In the genomic region with DNA sequence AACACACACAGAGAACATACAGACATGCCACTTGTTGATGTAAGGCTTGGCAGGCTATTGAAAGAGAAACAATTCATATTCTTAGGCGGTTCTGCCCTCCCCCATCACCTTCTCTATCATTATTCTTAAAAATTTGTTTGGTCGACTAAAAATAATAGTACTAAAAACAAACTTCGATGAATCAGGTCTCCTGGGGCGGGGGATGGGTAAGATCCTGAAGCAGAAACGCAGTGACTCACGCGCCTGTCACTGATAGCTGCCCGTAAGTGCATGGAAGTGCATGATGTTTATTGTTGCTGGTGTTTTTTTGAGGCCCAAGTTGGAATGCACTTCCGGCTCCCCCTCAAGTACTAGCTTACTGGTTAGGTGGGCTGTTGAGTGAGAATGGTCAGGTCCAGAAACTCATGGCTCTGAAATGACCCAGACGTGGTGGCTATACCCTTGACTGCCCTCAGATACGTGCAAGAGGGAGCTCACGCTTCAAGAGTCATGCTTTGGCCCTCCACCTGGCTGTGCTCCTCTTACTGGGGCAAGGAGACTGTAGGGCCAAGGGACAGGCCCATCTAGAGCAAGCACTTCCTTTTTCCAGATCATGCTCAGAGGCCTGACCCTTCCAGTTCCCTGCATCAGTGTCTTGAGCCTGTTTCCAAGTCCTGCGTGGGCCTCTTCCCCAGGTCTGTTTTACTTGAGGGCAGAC, we compare ENCODE assay signal across 1 cellular context.
TF ChIP-seq lines count a peak whose summit lies in the region.

No MANE protein-coding gene starts in this region.

TF ChIP-seq in HCT116, 20 proteins besides CTCF, POLR2A, EP300 and RAD21 (continued from another document):
- TF ChIP-seq, protein P1, sequence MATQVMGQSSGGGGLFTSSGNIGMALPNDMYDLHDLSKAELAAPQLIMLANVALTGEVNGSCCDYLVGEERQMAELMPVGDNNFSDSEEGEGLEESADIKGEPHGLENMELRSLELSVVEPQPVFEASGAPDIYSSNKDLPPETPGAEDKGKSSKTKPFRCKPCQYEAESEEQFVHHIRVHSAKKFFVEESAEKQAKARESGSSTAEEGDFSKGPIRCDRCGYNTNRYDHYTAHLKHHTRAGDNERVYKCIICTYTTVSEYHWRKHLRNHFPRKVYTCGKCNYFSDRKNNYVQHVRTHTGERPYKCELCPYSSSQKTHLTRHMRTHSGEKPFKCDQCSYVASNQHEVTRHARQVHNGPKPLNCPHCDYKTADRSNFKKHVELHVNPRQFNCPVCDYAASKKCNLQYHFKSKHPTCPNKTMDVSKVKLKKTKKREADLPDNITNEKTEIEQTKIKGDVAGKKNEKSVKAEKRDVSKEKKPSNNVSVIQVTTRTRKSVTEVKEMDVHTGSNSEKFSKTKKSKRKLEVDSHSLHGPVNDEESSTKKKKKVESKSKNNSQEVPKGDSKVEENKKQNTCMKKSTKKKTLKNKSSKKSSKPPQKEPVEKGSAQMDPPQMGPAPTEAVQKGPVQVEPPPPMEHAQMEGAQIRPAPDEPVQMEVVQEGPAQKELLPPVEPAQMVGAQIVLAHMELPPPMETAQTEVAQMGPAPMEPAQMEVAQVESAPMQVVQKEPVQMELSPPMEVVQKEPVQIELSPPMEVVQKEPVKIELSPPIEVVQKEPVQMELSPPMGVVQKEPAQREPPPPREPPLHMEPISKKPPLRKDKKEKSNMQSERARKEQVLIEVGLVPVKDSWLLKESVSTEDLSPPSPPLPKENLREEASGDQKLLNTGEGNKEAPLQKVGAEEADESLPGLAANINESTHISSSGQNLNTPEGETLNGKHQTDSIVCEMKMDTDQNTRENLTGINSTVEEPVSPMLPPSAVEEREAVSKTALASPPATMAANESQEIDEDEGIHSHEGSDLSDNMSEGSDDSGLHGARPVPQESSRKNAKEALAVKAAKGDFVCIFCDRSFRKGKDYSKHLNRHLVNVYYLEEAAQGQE (IDR thresholded peaks at IDR 0.05; ENCODE audit: low read depth), result no peak
- TF ChIP-seq TCF7L2 (IDR thresholded peaks at IDR 0.05; ENCODE audit: borderline replicate concordance, extremely low read depth, insufficient read depth, insufficient read length), result peak; percentile 35
- TF ChIP-seq ZNF274 (IDR thresholded peaks at IDR 0.05; ENCODE audit: low read depth, low read length), result no peak
- TF ChIP-seq CBX3 (IDR thresholded peaks at IDR 0.05; ENCODE audit: low read depth), result no peak
- TF ChIP-seq CEBPB (IDR thresholded peaks at IDR 0.05; ENCODE audit: low read depth), result no peak
- no peak for TF ChIP-seq EZH2phosphoT487 (IDR thresholded peaks at IDR 0.05; ENCODE audit: borderline replicate concordance)
- TF ChIP-seq, protein P2, sequence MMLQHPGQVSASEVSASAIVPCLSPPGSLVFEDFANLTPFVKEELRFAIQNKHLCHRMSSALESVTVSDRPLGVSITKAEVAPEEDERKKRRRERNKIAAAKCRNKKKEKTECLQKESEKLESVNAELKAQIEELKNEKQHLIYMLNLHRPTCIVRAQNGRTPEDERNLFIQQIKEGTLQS (IDR thresholded peaks at IDR 0.05), result no peak
